ENCODE assay signal across 8 cellular contexts in the genomic region with DNA sequence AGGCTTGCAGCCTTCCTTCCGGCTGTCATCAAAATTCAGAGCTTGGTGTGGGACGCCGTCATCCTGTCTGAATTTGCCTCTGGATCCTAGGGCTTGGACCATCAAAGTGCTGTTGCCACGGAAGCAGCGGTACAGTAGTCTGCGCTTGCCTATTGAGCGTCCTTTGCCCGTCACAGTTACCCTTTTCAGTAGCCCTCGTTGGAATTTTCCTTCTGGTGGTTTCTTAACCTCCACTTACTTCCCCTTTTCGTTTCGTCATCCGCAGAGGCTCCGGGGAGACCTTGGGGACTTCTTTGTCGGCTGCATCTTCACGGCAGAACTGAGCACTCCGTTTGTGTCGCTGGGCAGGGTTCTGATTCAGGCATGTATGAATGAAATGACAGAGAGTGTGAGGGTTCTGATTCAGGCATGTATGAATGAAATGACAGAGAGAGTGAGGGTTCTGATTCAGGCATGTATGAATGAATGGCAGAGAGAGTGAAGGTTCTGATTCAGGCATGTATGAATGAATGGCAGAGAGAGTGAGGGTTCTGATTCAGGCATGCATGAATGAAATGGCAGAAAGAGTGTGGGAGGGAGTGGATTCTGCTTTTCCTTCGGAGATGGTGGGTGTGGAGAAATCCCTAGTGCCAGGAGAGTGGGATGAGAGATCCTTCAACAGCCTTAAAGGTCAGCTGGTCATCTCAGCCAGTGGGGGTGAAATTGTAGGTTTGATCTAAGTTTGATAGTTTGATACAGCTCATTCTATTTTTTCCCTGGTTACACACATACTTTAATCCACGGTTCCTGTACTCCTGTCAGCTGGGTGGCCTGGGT. TPM values are rescaled to one million over a fixed set of nuclear protein-coding genes. Genes with fewer than 3 reads are reported as not detected.
A peak's percentile ranks its signal among the peaks of the same experiment; 100 is the strongest.
DNase-seq lines count a peak whose midpoint lies in the region; ATAC-seq and TF ChIP-seq lines count a peak whose summit lies in the region.

No MANE protein-coding gene starts in this region.

- ATAC-seq in GM21717 (IDR thresholded peaks at IDR 0.05; ENCODE audit: unreplicated experiment) = peak; percentile 68

- no peak for TF ChIP-seq CTCF in GM12864 (IDR thresholded peaks at IDR 0.05; ENCODE audit: low read depth, low read length, missing control alignments)
- TF ChIP-seq CTCF in colonic mucosa (IDR thresholded peaks at IDR 0.05) = no peak

- H3K4me1 ChIP-seq in colonic mucosa = no peaks in the 10 kb centered on the region

- no peaks in the 10 kb centered on the region for H3K36me3 ChIP-seq in colonic mucosa

- DNase-seq in GM12864 (ENCODE audit: low read depth) (peak; percentile 72), NAMALWA (ENCODE audit: low spot score) (peak; percentile 80), colonic mucosa (peak; percentile 25), NCI-H128 (lab: John Stamatoyannopoulos, UW; ENCODE audit: unreplicated experiment) (no peak), OCI-M1 (lab: John Stamatoyannopoulos, UW) (no peak), DMS114 treated with DMSO at 0.1 percent for 48 hours (lab: John Stamatoyannopoulos, UW; ENCODE audit: unreplicated experiment) (no peak), NCI-H1417 treated with DMSO at 0.1 percent for 48 hours (lab: John Stamatoyannopoulos, UW) (no peak)

- no peak overlapping the region for H3K9ac ChIP-seq in colonic mucosa (ENCODE audit: low read depth in 2 of 2, low read length in 2 of 2)

- H3K27ac ChIP-seq in colonic mucosa = no peak overlapping the region

- H3K27me3 ChIP-seq in colonic mucosa = no peaks in the 10 kb centered on the region

- intact Hi-C loops in colonic mucosa (cut with DNase I) = no loop called here

- H3K4me3 ChIP-seq in GM12864 (ENCODE audit: low read depth, low read length) = no peak overlapping the region
- no peak overlapping the region for H3K4me3 ChIP-seq in colonic mucosa

- no peaks in the 10 kb centered on the region for H3K9me3 ChIP-seq in colonic mucosa

RNA-seq across cellular contexts. Expression of gene TLCD3A, which starts 8.1 kb away (rescaled TPM):
- total RNA-seq in colonic mucosa = 10 to 100 TPM; 27.0 to 28.8 TPM

RNA-seq across cellular contexts. Expression of gene GEMIN4, which starts 11.6 kb away (rescaled TPM):
- total RNA-seq in colonic mucosa = 10 to 100 TPM; 12.9 to 31.9 TPM

RNA-seq across cellular contexts. Expression of gene VPS53, which starts 25.8 kb away (rescaled TPM):
- total RNA-seq in colonic mucosa = 10 to 100 TPM; 74.9 to 77.5 TPM

RNA-seq across cellular contexts. Expression of gene GLOD4, which starts 41.6 kb away (rescaled TPM):
- 100 to 1,000 TPM in 1 of 2 donors, 10 to 100 TPM in 1; 89.3 to 103 TPM for total RNA-seq in colonic mucosa

RNA-seq across cellular contexts. Expression of gene MRM3, which starts 41.7 kb away (rescaled TPM):
- 10 to 100 TPM; 13.0 to 22.5 TPM for total RNA-seq in colonic mucosa

Comparison
In these comparisons a context has a peak if more than half of its experiments do, and no peak if none do; other contexts are left out.
1. DNase-seq: peak in GM12864 (single experiment), NAMALWA (single experiment) and colonic mucosa (single experiment); none in NCI-H128 (single experiment), OCI-M1 (single experiment), DMS114 treated with DMSO at 0.1 percent for 48 hours (single experiment) and NCI-H1417 treated with DMSO at 0.1 percent for 48 hours (single experiment).